ENCODE assay signal across 8 cellular contexts in genomic region chr17:7687072-7687907, GRCh38. TPM values are rescaled to one million over a fixed set of nuclear protein-coding genes. Genes with fewer than 3 reads are reported as not detected.
A peak's percentile ranks its signal among the peaks of the same experiment; 100 is the strongest.
DNase-seq lines count a peak whose midpoint lies in the region; ATAC-seq, FAIRE-seq and TF ChIP-seq lines count a peak whose summit lies in the region.

TP53 (minus strand) TSS chr17:7687490; CDS start chr17:7676594, 10,896 bp downstream.

- intact Hi-C loops in kidney (cut with DNase I): no loop called here

- H3K9ac ChIP-seq in kidney (ENCODE audit: low read length in 2 of 2): peak within 1 kb of the TSS; percentile 95 to 96

- H3F3A ChIP-seq in DOHH2 (ENCODE audit: control insufficient read depth, insufficient read depth): peaks cover 15% of the 10 kb centered on the region

- peak; percentile 86 for DNase-seq in NCI-H510A treated with DMSO at 0.1 percent for 48 hours (lab: John Stamatoyannopoulos, UW)
- DNase-seq in activated CD4-positive, alpha-beta T cell treated with anti-CD3 and anti-CD28 coated beads for 1 hour: peak; percentile 79
- peak; percentile 87 for DNase-seq in cerebellum (ENCODE audit: low spot score)
- peak; percentile 93 for DNase-seq in kidney
- DNase-seq in stimulated activated CD4-positive, alpha-beta T cell treated with anti-CD3 and anti-CD28 coated beads, Interleukin-12 subunit alpha, Interleukin-12 subunit beta, amount 100 ng/mL, for 48 hours (ENCODE audit: low read depth in 2 of 3, low spot score in 1 of 3): peak; percentile 82 to 86 (median 82)

- ATAC-seq in HG03175 (IDR thresholded peaks at IDR 0.05; ENCODE audit: unreplicated experiment) (peak; percentile 36), HG02852 (IDR thresholded peaks at IDR 0.05; ENCODE audit: unreplicated experiment) (no peak)

- H3K9me2 ChIP-seq in DOHH2 (replicated peaks; ENCODE audit: control insufficient read depth, low read length): no peaks in the 10 kb centered on the region

- no peak for TF ChIP-seq CTCF in DOHH2 (IDR thresholded peaks at IDR 0.05; ENCODE audit: low read depth, low read length, poor library complexity, severe bottlenecking)
- peak; percentile 17 for TF ChIP-seq CTCF in kidney (IDR thresholded peaks at IDR 0.05; ENCODE audit: borderline replicate concordance, extremely low read depth, insufficient read depth)

- peaks cover 53% of the 10 kb centered on the region for H3K36me3 ChIP-seq in DOHH2 (ENCODE audit: control insufficient read depth, low read length)
- H3K36me3 ChIP-seq in kidney (ENCODE audit: control insufficient read depth in 1 of 2, insufficient read depth in 2 of 2, low read length in 2 of 2): no peaks in the 10 kb centered on the region

- H4K20me1 ChIP-seq in DOHH2 (ENCODE audit: control insufficient read depth, insufficient read depth, low read depth, low read length): peaks cover 30% of the 10 kb centered on the region

- no peaks in the 10 kb centered on the region for H3K27me3 ChIP-seq in DOHH2 (ENCODE audit: control insufficient read depth, low read length)

- H3K4me3 ChIP-seq in DOHH2 (ENCODE audit: low read length) (peak within 1 kb of the TSS; percentile 96), kidney (ENCODE audit: low read length in 2 of 2) (peak within 1 kb of the TSS; percentile 98 to 99)

- peak within 1 kb of the TSS; percentile 79 for H3K27ac ChIP-seq in DOHH2 (ENCODE audit: low read depth, low read length)
- H3K27ac ChIP-seq in kidney (ENCODE audit: low read depth in 2 of 2, low read length in 2 of 2): peak within 1 kb of the TSS; percentile 96

- no peak for FAIRE-seq in kidney (lab: Jason Lieb, UNC)

- peak within 1 kb of the TSS; percentile 82 for H3K4me2 ChIP-seq in DOHH2 (ENCODE audit: low read length)

- peaks cover 23% of the 10 kb centered on the region for H3K4me1 ChIP-seq in DOHH2 (ENCODE audit: control insufficient read depth, low read length)
- peaks cover 7 to 14% of the 10 kb centered on the region in 2 donors for H3K4me1 ChIP-seq in kidney (ENCODE audit: control insufficient read depth in 1 of 2, insufficient read depth in 1 of 2, low read depth in 1 of 2, low read length in 2 of 2)

- H3K79me2 ChIP-seq in DOHH2 (ENCODE audit: control insufficient read depth, low read length): peaks cover 77% of the 10 kb centered on the region

- H3K9me3 ChIP-seq in DOHH2 (ENCODE audit: control insufficient read depth, insufficient read depth, low read length) (no peaks in the 10 kb centered on the region), kidney (ENCODE audit: control insufficient read depth in 1 of 2, low read length in 2 of 2) (no peaks in the 10 kb centered on the region)

RNA-seq across cellular contexts. Expression of gene TP53, which starts in this region (rescaled TPM):
- total RNA-seq in cerebellum (12.5 TPM), kidney (66.9 TPM)
- 14.8 TPM for polyA plus RNA-seq in kidney (ENCODE audit: insufficient read depth, low read depth, low replicate concordance)
